Comparison of ENCODE assay signal across 17 cellular contexts in genomic region chr14:64658201-64658600, GRCh38. TPM values are rescaled to one million over a fixed set of nuclear protein-coding genes. Genes with fewer than 3 reads are reported as not detected.
DNase-seq lines count a peak whose midpoint lies in the region; TF ChIP-seq lines count a peak whose summit lies in the region.
"Had no signal": no experiment of that assay in that cellular context is flagged by ENCODE, and none has a peak within 500 bp of the region (broad histone marks: within the 10 kb centered on the region; RNA-seq: fewer than 3 reads in every experiment).

No MANE protein-coding gene starts in this region.

- H2AK5ac ChIP-seq in trophoblast cell (ENCODE audit: low read length) = peak overlapping the region; percentile 94

- H3K18ac ChIP-seq in trophoblast cell (ENCODE audit: low read length) = peak overlapping the region; percentile 62

- H3K79me2 ChIP-seq in trophoblast cell (ENCODE audit: control insufficient read depth, insufficient read depth, low read length, poor library complexity) = peaks cover 2% of the 10 kb centered on the region

- H4K91ac ChIP-seq in trophoblast cell (ENCODE audit: low read depth, low read length) = peak overlapping the region; percentile 57

- H3K36me3 ChIP-seq in trophoblast cell (ENCODE audit: control insufficient read depth in 1 of 2, insufficient read depth in 2 of 2, low read length in 2 of 2) (no peaks in the 10 kb centered on the region), testis (ENCODE audit: low read depth, missing control alignments) (no peaks in the 10 kb centered on the region)
- H3K36me3 ChIP-seq: BLaER1, HAP-1 had no signal

- H3K27me3 ChIP-seq in trophoblast cell (ENCODE audit: insufficient read depth, low read length) (no peaks in the 10 kb centered on the region), testis (no peaks in the 10 kb centered on the region)
- H3K27me3 ChIP-seq: BLaER1 had no signal

- intact Hi-C loops in testis (cut with DNase I; ENCODE audit: low total_unique reads) = no loop called here

- no peak overlapping the region for H3K23ac ChIP-seq in trophoblast cell (ENCODE audit: low read length)

- H3K9me3 ChIP-seq in trophoblast cell (ENCODE audit: insufficient read depth, low read depth, low read length) = peaks cover 3% of the 10 kb centered on the region
- no peaks in the 10 kb centered on the region for H3K9me3 ChIP-seq in testis
- H3K9me3 ChIP-seq: HAP-1 had no signal

- H2AFZ ChIP-seq in trophoblast cell (ENCODE audit: insufficient read depth, low read length, poor library complexity) = no peak overlapping the region

- peaks cover 10 to 13% of the 10 kb centered on the region in 2 experiments for H3K4me1 ChIP-seq in trophoblast cell (ENCODE audit: control insufficient read depth in 1 of 2, insufficient read depth in 2 of 2, low read length in 2 of 2)
- H3K4me1 ChIP-seq in testis = peaks cover 4% of the 10 kb centered on the region
- H3K4me1 ChIP-seq: HAP-1 had no signal

- peak overlapping the region; percentile 19 for H4K8ac ChIP-seq in trophoblast cell (ENCODE audit: low read depth, low read length)

- H4K12ac ChIP-seq in trophoblast cell (ENCODE audit: low read depth, low read length) = no peak overlapping the region

- no CpG with 5 or more reads among the region's 35 CpGs for WGBS in trophoblast cell (ENCODE audit: extremely low coverage, insufficient coverage, insufficient read length)
- WGBS in testis, 2 donors = 57 to 72% methylated on average over 8 to 14 of the region's 35 CpGs

- no peak overlapping the region for H2BK5ac ChIP-seq in trophoblast cell (ENCODE audit: low read depth, low read length, poor library complexity)

- H3K27ac ChIP-seq in trophoblast cell (ENCODE audit: low read depth, low read length) (no peak overlapping the region), testis (no peak overlapping the region)
- H3K27ac ChIP-seq: 22Rv1, BLaER1, C4-2B had no signal

- no peaks in the 10 kb centered on the region for H3K36me3 Mint-ChIP-seq in immature natural killer cell
- H3K36me3 Mint-ChIP-seq: CD4-positive, CD25-positive, alpha-beta regulatory T cell; CD8-positive, alpha-beta T cell had no signal

- no peak overlapping the region for H3K4me3 Mint-ChIP-seq in immature natural killer cell
- H3K4me3 Mint-ChIP-seq: HFFc6 had no signal

- H3K79me1 ChIP-seq in trophoblast cell (ENCODE audit: low read length) = peaks cover 27% of the 10 kb centered on the region

- H3K27me3 Mint-ChIP-seq in immature natural killer cell (ENCODE audit: low read depth in 3 of 3) = peaks cover 3 to 5% (median 5%) of the 10 kb centered on the region in 3 donors

- no peak overlapping the region for H3K9ac ChIP-seq in trophoblast cell (ENCODE audit: low read length)
- H3K9ac ChIP-seq: BLaER1 had no signal

- H3K4me2 ChIP-seq in trophoblast cell (ENCODE audit: low read length) = no peak overlapping the region

- TF ChIP-seq POLR2A in testis (IDR thresholded peaks at IDR 0.05) = no peak

- H2BK12ac ChIP-seq in trophoblast cell (ENCODE audit: low read length) = peak overlapping the region; percentile 88

- DNase-seq in activated effector memory CD4-positive, alpha-beta T cell treated with anti-CD3 and anti-CD28 coated beads, Interleukin-2, amount 50 U/mL, for 16 hours = peak; percentile 50
- DNase-seq in activated effector memory CD4-positive, alpha-beta T cell treated with Interleukin-2 at 50 U/mL for 16 hours = no peak
- DNase-seq in trophoblast cell (no peak), testis (peak; percentile 51), immature natural killer cell (no peak), NCI-H446 treated with DMSO at 0.1 percent for 48 hours (lab: John Stamatoyannopoulos, UW) (no peak)
- DNase-seq: Caco-2; CD4-positive, CD25-positive, alpha-beta regulatory T cell; CD8-positive, alpha-beta T cell; DMS153; GOT3; HFFc6 had no signal

- H3K14ac ChIP-seq in trophoblast cell (ENCODE audit: low read length) = peak overlapping the region; percentile 80

- H2BK120ac ChIP-seq in trophoblast cell (ENCODE audit: insufficient read depth, low read length, poor library complexity) = peak overlapping the region; percentile 79

- H3K27ac Mint-ChIP-seq in immature natural killer cell = no peak overlapping the region
- H3K27ac Mint-ChIP-seq: B cell; CD8-positive, alpha-beta T cell; HFFc6 had no signal

- H3K4me3 ChIP-seq in trophoblast cell (ENCODE audit: low read depth, low read length) (no peak overlapping the region), testis (peak overlapping the region; percentile 26 to 44)
- H3K4me3 ChIP-seq: BLaER1, HAP-1 had no signal

- H3K4me1 Mint-ChIP-seq in immature natural killer cell = peaks cover 14 to 22% of the 10 kb centered on the region in 2 donors

- H3K4ac ChIP-seq in trophoblast cell (ENCODE audit: low read depth, low read length) = no peak overlapping the region

- H3K9me3 Mint-ChIP-seq in immature natural killer cell = no peaks in the 10 kb centered on the region
- H3K9me3 Mint-ChIP-seq: CD8-positive, alpha-beta T cell; HFFc6 had no signal

- no peak for TF ChIP-seq CTCF in testis (IDR thresholded peaks at IDR 0.05)

RNA-seq across cellular contexts. Expression of gene PLEKHG3, which starts 46.0 kb away (rescaled TPM):
- polyA plus RNA-seq in trophoblast cell (2013) = 54.5 and 57.2 TPM in 2 replicates
- total RNA-seq in testis = 10 to 100 TPM; 20.1 to 20.6 TPM
- polyA plus RNA-seq in testis (ENCODE audit: insufficient read depth, low read depth, low replicate concordance) (21.6 TPM), immature natural killer cell (100 to 1,000 TPM in 1 of 3 donors, 10 to 100 TPM in 2; 36.8 to 216 (median 71.4) TPM)

Comparison
In these comparisons a context has a peak if more than half of its experiments do, and no peak if none do; other contexts are left out.
1. DNase-seq: peak in activated effector memory CD4-positive, alpha-beta T cell treated with anti-CD3 and anti-CD28 coated beads, Interleukin-2, amount 50 U/mL, for 16 hours (single experiment) and testis (single experiment); none in activated effector memory CD4-positive, alpha-beta T cell treated with Interleukin-2 at 50 U/mL for 16 hours (single experiment), trophoblast cell (0 of 2), immature natural killer cell (0 of 3) and NCI-H446 treated with DMSO at 0.1 percent for 48 hours (single experiment).